Comparison of ENCODE assay signal across 1 cellular context in the genomic region with DNA sequence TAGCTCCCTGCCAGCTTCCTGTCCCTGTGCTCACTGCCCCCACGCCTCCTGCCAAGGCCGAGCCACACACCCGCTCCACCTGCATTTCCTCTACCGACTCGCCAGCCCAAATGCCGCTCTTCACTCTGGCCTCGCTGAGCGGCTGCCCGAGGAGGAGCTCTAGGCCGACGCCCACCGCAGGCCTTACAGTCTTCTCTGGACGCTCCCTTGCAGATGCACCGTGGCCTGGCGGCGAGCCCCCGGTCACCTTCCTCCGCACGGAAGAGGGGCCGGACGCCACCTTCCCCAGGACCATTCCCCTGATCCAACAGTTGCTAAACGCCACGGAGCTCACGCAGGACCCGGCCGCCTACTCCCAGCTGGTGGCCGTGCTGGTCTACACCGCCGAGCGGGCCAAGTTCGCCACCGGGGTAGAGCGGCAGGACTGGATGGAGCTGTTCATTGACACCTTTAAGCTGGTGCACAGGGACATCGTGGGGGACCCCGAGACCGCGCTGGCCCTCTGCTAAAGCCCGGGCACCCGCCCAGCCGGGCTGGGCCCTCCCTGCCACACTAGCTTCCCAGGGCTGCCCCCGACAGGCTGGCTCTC.
TF ChIP-seq lines count a peak whose summit lies in the region.

No MANE protein-coding gene starts in this region.

TF ChIP-seq in WTC11, 78 proteins besides CTCF, POLR2A, EP300 and RAD21:
- TF ChIP-seq GABPB1 (CRISPR knock-in tag; IDR thresholded peaks at IDR 0.05): no peak
- no peak for TF ChIP-seq ERG (CRISPR knock-in tag; IDR thresholded peaks at IDR 0.05)
- TF ChIP-seq IRF2 (CRISPR knock-in tag; IDR thresholded peaks at IDR 0.05; ENCODE audit: borderline replicate concordance, low read depth): no peak
- no peak for TF ChIP-seq PRRX2 (CRISPR knock-in tag; IDR thresholded peaks at IDR 0.05)
- TF ChIP-seq JAZF1 (CRISPR knock-in tag; IDR thresholded peaks at IDR 0.05): no peak
- TF ChIP-seq KAT7 (CRISPR knock-in tag; IDR thresholded peaks at IDR 0.05; ENCODE audit: borderline replicate concordance): no peak
- no peak for TF ChIP-seq ZNF121 (CRISPR knock-in tag; IDR thresholded peaks at IDR 0.05)
- TF ChIP-seq ATF1 (CRISPR knock-in tag; IDR thresholded peaks at IDR 0.05): no peak
- TF ChIP-seq, protein P1, sequence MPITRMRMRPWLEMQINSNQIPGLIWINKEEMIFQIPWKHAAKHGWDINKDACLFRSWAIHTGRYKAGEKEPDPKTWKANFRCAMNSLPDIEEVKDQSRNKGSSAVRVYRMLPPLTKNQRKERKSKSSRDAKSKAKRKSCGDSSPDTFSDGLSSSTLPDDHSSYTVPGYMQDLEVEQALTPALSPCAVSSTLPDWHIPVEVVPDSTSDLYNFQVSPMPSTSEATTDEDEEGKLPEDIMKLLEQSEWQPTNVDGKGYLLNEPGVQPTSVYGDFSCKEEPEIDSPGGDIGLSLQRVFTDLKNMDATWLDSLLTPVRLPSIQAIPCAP (CRISPR knock-in tag; IDR thresholded peaks at IDR 0.05): no peak
- TF ChIP-seq USF1 (CRISPR knock-in tag; IDR thresholded peaks at IDR 0.05): no peak
- no peak for TF ChIP-seq FOXP1 (CRISPR knock-in tag; IDR thresholded peaks at IDR 0.05; ENCODE audit: borderline replicate concordance)
- TF ChIP-seq CREM (CRISPR knock-in tag; IDR thresholded peaks at IDR 0.05): no peak
- TF ChIP-seq JUN (CRISPR knock-in tag; IDR thresholded peaks at IDR 0.05): no peak
- TF ChIP-seq NR1H2 (CRISPR knock-in tag; IDR thresholded peaks at IDR 0.05): no peak
- no peak for TF ChIP-seq TEAD4 (CRISPR knock-in tag; IDR thresholded peaks at IDR 0.05)
- no peak for TF ChIP-seq CBFB (CRISPR knock-in tag; IDR thresholded peaks at IDR 0.05; ENCODE audit: low read depth)
- TF ChIP-seq NFATC4 (CRISPR knock-in tag; IDR thresholded peaks at IDR 0.05): no peak
TF ChIP-seq in WTC11: peak in this region for 0.
